In genomic region chr20:61535536-61535935, GRCh38 we compare ENCODE assay signal across 29 cellular contexts.
"Had no signal": no experiment of that assay in that cellular context is flagged by ENCODE, and none has a peak within 500 bp of the region (broad histone marks: within the 10 kb centered on the region; RNA-seq: fewer than 3 reads in every experiment).

No MANE protein-coding gene starts in this region.

- H3K4me3 Mint-ChIP-seq: stimulated activated effector memory CD8-positive, alpha-beta T cell treated with anti-CD3 and anti-CD28 coated beads, Interleukin-12 subunit alpha, Interleukin-12 subunit beta, amount 100 ng/mL, for 72 hours; stimulated activated memory B cell treated with anti-CD40 and anti-IgM and Interleukin-4, amounts not matched to agents 10 μg/mL and 1 μg/mL and 100 μg/mL, for 72 hours; stimulated activated naive B cell treated with anti-CD40 and anti-IgM and Interleukin-4, amounts not matched to agents 10 μg/mL and 1 μg/mL and 100 μg/mL, for 72 hours; stimulated activated naive CD8-positive, alpha-beta T cell treated with anti-CD3 and anti-CD28 coated beads, Interleukin-15, amount 100 ng/mL, for 72 hours; stimulated activated naive CD8-positive, alpha-beta T cell treated with anti-CD3 and anti-CD28 coated beads, Interleukin-15, Interleukin-2, amounts not matched to agents 100 ng/mL and 50 ng/mL, for 24 hours; type B pancreatic cell had no signal

- FAIRE-seq: urothelium cell line had no signal

- H3K36me3 ChIP-seq: stomach, suprapubic skin, thoracic aorta, thyroid gland, tibial artery, tibial nerve, transverse colon, upper lobe of left lung, upper lobe of right lung, uterus, vagina had no signal

- H3K4me1 Mint-ChIP-seq: stimulated activated effector memory CD8-positive, alpha-beta T cell treated with anti-CD3 and anti-CD28 coated beads, Interleukin-12 subunit alpha, Interleukin-12 subunit beta, amount 100 ng/mL, for 72 hours; stimulated activated memory B cell treated with anti-CD40 and anti-IgM and Interleukin-4, amounts not matched to agents 10 μg/mL and 1 μg/mL and 100 μg/mL, for 72 hours; stimulated activated naive B cell treated with anti-CD40 and anti-IgM and Interleukin-4, amounts not matched to agents 10 μg/mL and 1 μg/mL and 100 μg/mL, for 72 hours; stimulated activated naive CD8-positive, alpha-beta T cell treated with anti-CD3 and anti-CD28 coated beads, Interleukin-15, amount 100 ng/mL, for 72 hours had no signal

- H3K9me3 Mint-ChIP-seq: stimulated activated effector memory CD8-positive, alpha-beta T cell treated with anti-CD3 and anti-CD28 coated beads, Interleukin-12 subunit alpha, Interleukin-12 subunit beta, amount 100 ng/mL, for 72 hours; stimulated activated memory B cell treated with anti-CD40 and anti-IgM and Interleukin-4, amounts not matched to agents 10 μg/mL and 1 μg/mL and 100 μg/mL, for 72 hours; stimulated activated naive B cell treated with anti-CD40 and anti-IgM and Interleukin-4, amounts not matched to agents 10 μg/mL and 1 μg/mL and 100 μg/mL, for 72 hours; stimulated activated naive CD8-positive, alpha-beta T cell treated with anti-CD3 and anti-CD28 coated beads, Interleukin-15, amount 100 ng/mL, for 72 hours; stimulated activated naive CD8-positive, alpha-beta T cell treated with anti-CD3 and anti-CD28 coated beads, Interleukin-15, Interleukin-2, amounts not matched to agents 100 ng/mL and 50 ng/mL, for 24 hours; type B pancreatic cell had no signal

- H3K4me3 ChIP-seq: stomach, suprapubic skin, testis, thoracic aorta, thyroid gland, tibial artery, tibial nerve, transverse colon, upper lobe of left lung, upper lobe of right lung, uterus, vagina had no signal

- H3K27ac Mint-ChIP-seq: stimulated activated effector memory CD8-positive, alpha-beta T cell treated with anti-CD3 and anti-CD28 coated beads, Interleukin-12 subunit alpha, Interleukin-12 subunit beta, amount 100 ng/mL, for 72 hours; stimulated activated memory B cell treated with anti-CD40 and anti-IgM and Interleukin-4, amounts not matched to agents 10 μg/mL and 1 μg/mL and 100 μg/mL, for 72 hours; stimulated activated naive B cell treated with anti-CD40 and anti-IgM and Interleukin-4, amounts not matched to agents 10 μg/mL and 1 μg/mL and 100 μg/mL, for 72 hours; stimulated activated naive CD8-positive, alpha-beta T cell treated with anti-CD3 and anti-CD28 coated beads, Interleukin-15, amount 100 ng/mL, for 72 hours; stimulated activated naive CD8-positive, alpha-beta T cell treated with anti-CD3 and anti-CD28 coated beads, Interleukin-15, Interleukin-2, amounts not matched to agents 100 ng/mL and 50 ng/mL, for 24 hours; type B pancreatic cell had no signal

- ATAC-seq: stimulated activated effector memory CD8-positive, alpha-beta T cell treated with anti-CD3 and anti-CD28 coated beads, Interleukin-12 subunit alpha, Interleukin-12 subunit beta, amount 100 ng/mL, for 72 hours; stimulated activated memory B cell treated with anti-CD40 and anti-IgM and Interleukin-4, amounts not matched to agents 10 μg/mL and 1 μg/mL and 100 μg/mL, for 72 hours; stimulated activated naive B cell treated with anti-CD40 and anti-IgM and Interleukin-4, amounts not matched to agents 10 μg/mL and 1 μg/mL and 100 μg/mL, for 72 hours; stimulated activated naive CD8-positive, alpha-beta T cell treated with anti-CD3 and anti-CD28 coated beads, Interleukin-15, amount 100 ng/mL, for 72 hours; stimulated activated naive CD8-positive, alpha-beta T cell treated with anti-CD3 and anti-CD28 coated beads, Interleukin-15, Interleukin-2, amounts not matched to agents 100 U/mL and 50 U/mL, for 24 hours; upper lobe of right lung had no signal

- H3K36me3 Mint-ChIP-seq: stimulated activated effector memory CD8-positive, alpha-beta T cell treated with anti-CD3 and anti-CD28 coated beads, Interleukin-12 subunit alpha, Interleukin-12 subunit beta, amount 100 ng/mL, for 72 hours; stimulated activated memory B cell treated with anti-CD40 and anti-IgM and Interleukin-4, amounts not matched to agents 10 μg/mL and 1 μg/mL and 100 μg/mL, for 72 hours; stimulated activated naive B cell treated with anti-CD40 and anti-IgM and Interleukin-4, amounts not matched to agents 10 μg/mL and 1 μg/mL and 100 μg/mL, for 72 hours; type B pancreatic cell had no signal

- H3K4me1 ChIP-seq: stomach, suprapubic skin, testis, thyroid gland, tibial artery, tibial nerve, transverse colon, upper lobe of left lung, upper lobe of right lung, uterus, vagina had no signal

- H3K27me3 Mint-ChIP-seq: stimulated activated memory B cell treated with anti-CD40 and anti-IgM and Interleukin-4, amounts not matched to agents 10 μg/mL and 1 μg/mL and 100 μg/mL, for 72 hours; stimulated activated naive CD8-positive, alpha-beta T cell treated with anti-CD3 and anti-CD28 coated beads, Interleukin-15, amount 100 ng/mL, for 72 hours; stimulated activated naive CD8-positive, alpha-beta T cell treated with anti-CD3 and anti-CD28 coated beads, Interleukin-15, Interleukin-2, amounts not matched to agents 100 ng/mL and 50 ng/mL, for 24 hours had no signal

- H3K27me3 ChIP-seq: testis, thyroid gland, tibial nerve, transverse colon, upper lobe of left lung, upper lobe of right lung, uterus, vagina had no signal

- H3K9me3 ChIP-seq: stomach, suprapubic skin, testis, thoracic aorta, thyroid gland, tibial artery, tibial nerve, transverse colon, upper lobe of left lung, upper lobe of right lung, uterus, vagina had no signal

- DNase-seq: stimulated activated CD4-positive, alpha-beta T cell treated with anti-CD3 and anti-CD28 coated beads, Interleukin-2, amount 100 ng/mL, for 48 hours; stimulated activated CD4-positive, alpha-beta T cell treated with anti-CD3 and anti-CD28 coated beads, Interleukin-4, amount 100 ng/mL, for 1 hour; stimulated activated CD4-positive, alpha-beta T cell treated with anti-CD3 and anti-CD28 coated beads, Interleukin-4, amount 100 ng/mL, for 24 hours; stimulated activated CD4-positive, alpha-beta T cell treated with anti-CD3 and anti-CD28 coated beads, Interleukin-4, amount 100 ng/mL, for 4 hours; stimulated activated CD8-positive, alpha-beta memory T cell treated with anti-CD3 and anti-CD28 coated beads, Interleukin-4, amount 100 ng/mL, for 48 hours; stimulated activated naive B cell treated with anti-CD40 and anti-IgM and Interleukin-4, amounts not matched to agents 10 μg/mL and 1 μg/mL and 100 μg/mL, for 72 hours; stimulated activated naive CD4-positive, alpha-beta T cell; stimulated activated naive CD4-positive, alpha-beta T cell treated with Interleukin-2 at 50 U/mL for 16 hours; stimulated activated naive CD8-positive, alpha-beta T cell treated with anti-CD3 and anti-CD28 coated beads, Interleukin-15, amount 100 ng/mL, for 72 hours; stimulated activated naive CD8-positive, alpha-beta T cell treated with anti-CD3 and anti-CD28 coated beads, Interleukin-15, Interleukin-2, amounts not matched to agents 100 U/mL and 50 U/mL, for 24 hours; stomach; substantia nigra; testis; thyroid gland; tibial artery; transverse colon; trophoblast cell; upper lobe of left lung; upper lobe of right lung; uterus had no signal

- H3K27ac ChIP-seq: stomach, suprapubic skin, testis, thoracic aorta, thyroid gland, tibial artery, tibial nerve, transverse colon, upper lobe of left lung, upper lobe of right lung, uterus, vagina had no signal
